21 cellular contexts compared by ENCODE assay signal in the genomic region with DNA sequence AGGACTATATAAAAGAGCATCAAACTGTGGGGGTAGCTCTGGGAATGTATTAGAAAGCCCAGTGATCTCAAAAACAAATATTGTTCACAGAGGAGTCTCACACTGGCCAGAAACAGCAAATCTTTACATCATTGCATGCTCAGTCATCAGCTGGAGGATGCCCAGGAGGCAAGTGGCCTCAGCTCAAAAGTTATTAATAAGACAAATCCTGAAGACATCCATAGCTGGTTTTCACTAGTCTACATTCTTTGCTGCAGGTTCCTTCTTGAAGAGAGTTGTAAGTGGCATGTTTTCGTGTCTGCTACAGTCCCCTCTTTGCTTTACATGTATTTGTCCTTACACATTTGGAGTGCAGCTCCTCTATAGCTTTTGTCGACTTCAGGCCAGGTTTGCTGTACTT.
"Had no signal": no experiment of that assay in that cellular context is flagged by ENCODE, and none has a peak within 500 bp of the region (broad histone marks: within the 10 kb centered on the region; RNA-seq: fewer than 3 reads in every experiment).

No MANE protein-coding gene starts in this region.

- ATAC-seq: activated T-helper 17 cell treated with anti-CD3 and anti-CD28 coated beads, Interleukin-2, amount 50 U/mL, for 72 hours; gastroesophageal sphincter; heart left ventricle; left cardiac atrium; right lobe of liver; T-cell had no signal

- H3K4me3 ChIP-seq: cardiac muscle cell, gastroesophageal sphincter, heart left ventricle, right lobe of liver, stomach, suprapubic skin, transverse colon had no signal

- H3K36me3 ChIP-seq: cardiac muscle cell, gastroesophageal sphincter, heart left ventricle, right lobe of liver, stomach, suprapubic skin, transverse colon had no signal

- H3K9me3 ChIP-seq: right lobe of liver, suprapubic skin had no signal

- DNase-seq: activated naive CD8-positive, alpha-beta T cell treated with anti-CD3 and anti-CD28 coated beads, Interleukin-2, amount 10 ng/mL, durations not matched to agents 7 days and 5 days; activated T-cell treated with anti-CD3 and anti-CD28 coated beads, Interleukin-2, amount 50 U/mL, for 1 hour; amygdala; cortex of kidney; endodermal cell; heart left ventricle; left cardiac atrium; naive B cell; occipital lobe; right lobe of liver; small intestine; stimulated activated CD4-positive, alpha-beta T cell treated with anti-CD3 and anti-CD28 coated beads, Interleukin-2, amount 100 ng/mL, for 24 hours; stomach; T-cell; T-helper 9 cell; transverse colon had no signal

- H3K27ac ChIP-seq: cardiac muscle cell, epithelial cell of prostate, gastroesophageal sphincter, heart left ventricle, right lobe of liver, stomach, suprapubic skin, transverse colon had no signal

- H3K4me1 ChIP-seq: gastroesophageal sphincter, heart left ventricle, right lobe of liver, stomach, suprapubic skin had no signal

- H3K27me3 ChIP-seq: gastroesophageal sphincter, heart left ventricle, right lobe of liver, stomach, suprapubic skin, transverse colon had no signal
